In genomic region chr17:43531082-43531378, GRCh38 we compare ENCODE assay signal across 13 cellular contexts. TPM values are rescaled to one million over a fixed set of nuclear protein-coding genes. Genes with fewer than 3 reads are reported as not detected.
DNase-seq lines count a peak whose midpoint lies in the region; ATAC-seq and TF ChIP-seq lines count a peak whose summit lies in the region.
"Had no signal": no experiment of that assay in that cellular context is flagged by ENCODE, and none has a peak within 500 bp of the region (broad histone marks: within the 10 kb centered on the region; RNA-seq: fewer than 3 reads in every experiment).

No MANE protein-coding gene starts in this region.

- no peak overlapping the region for H2AFZ ChIP-seq in smooth muscle cell (ENCODE audit: low read depth)

- in situ Hi-C loops in brain microvascular endothelial cell (cut with HindIII; ENCODE audit: low pct_ligation_motif_present, low sequenced_read_pairs), result no loop called here

- intact Hi-C loops in breast epithelium (cut with DNase I; ENCODE audit: low total_unique reads), result no loop called here
- intact Hi-C loops in MCF 10A (cut with micrococcal nuclease), result no loop called here

- H3K27me3 ChIP-seq in breast epithelium, result no peaks in the 10 kb centered on the region
- no peaks in the 10 kb centered on the region for H3K27me3 ChIP-seq in brain microvascular endothelial cell (replicated peaks)
- no peaks in the 10 kb centered on the region for H3K27me3 ChIP-seq in mesendoderm (ENCODE audit: insufficient read depth, low read length, poor library complexity)
- H3K27me3 ChIP-seq in smooth muscle cell (ENCODE audit: low read depth), result no peaks in the 10 kb centered on the region
- H3K27me3 ChIP-seq: suprapubic skin had no signal

- H3K79me2 ChIP-seq in mesendoderm (ENCODE audit: control insufficient read depth, insufficient read depth, low read length) (no peaks in the 10 kb centered on the region), smooth muscle cell (ENCODE audit: low read depth) (no peaks in the 10 kb centered on the region)

- peak overlapping the region; percentile 20 for H3K18ac ChIP-seq in mesendoderm (ENCODE audit: low read length)

- no peak overlapping the region for H3K4me3 Mint-ChIP-seq in MCF 10A (ENCODE audit: unreplicated experiment)
- H3K4me3 Mint-ChIP-seq: activated naive CD8-positive, alpha-beta T cell treated with anti-CD3 and anti-CD28 coated beads for 36 hours; dendritic cell treated with granulocyte-macrophage colony-stimulating factor and Interleukin-4, amounts not matched to agents 40 ng/mL and 50 ng/mL, for 4 days had no signal

- TF ChIP-seq CTCF in breast epithelium (IDR thresholded peaks at IDR 0.05) (no peak), MCF 10A (IDR thresholded peaks at IDR 0.05; ENCODE audit: unreplicated experiment) (no peak), brain microvascular endothelial cell (IDR thresholded peaks at IDR 0.05; ENCODE audit: low read depth, low read length, missing control alignments) (no peak), smooth muscle cell (IDR thresholded peaks at IDR 0.05; ENCODE audit: borderline replicate concordance, insufficient read depth, poor library complexity, severe bottlenecking) (no peak)

- no TSS peak for BruUV-seq in MCF 10A (replicated peaks; lab: Mats Ljungman, UMichigan)

- H2BK15ac ChIP-seq in mesendoderm (replicated peaks; ENCODE audit: low read depth), result no peak overlapping the region

- ATAC-seq in HG03378 (IDR thresholded peaks at IDR 0.05; ENCODE audit: unreplicated experiment), result no peak

- H3K4me3 ChIP-seq in breast epithelium (peak overlapping the region in 2 of 3 donors; percentile 25 to 41), brain microvascular endothelial cell (ENCODE audit: low read depth, low read length) (no peak overlapping the region), mesendoderm (ENCODE audit: low read length) (no peak overlapping the region), smooth muscle cell (no peak overlapping the region)
- H3K4me3 ChIP-seq: A549 had no signal

- H3K9ac ChIP-seq in mesendoderm (ENCODE audit: low read length), result peak overlapping the region; percentile 55
- H3K9ac ChIP-seq in smooth muscle cell (ENCODE audit: low read depth), result peak overlapping the region; percentile 53

- H3K23ac ChIP-seq in mesendoderm (ENCODE audit: low read length), result no peak overlapping the region

- H3F3A ChIP-seq in smooth muscle cell (ENCODE audit: low read depth), result peaks cover 3% of the 10 kb centered on the region

- POLR2A ChIA-PET in MCF 10A (lab: Yijun Ruan, JAX), result interaction anchor here (0.7 to 1.5 kb wide), 3 partner anchors 10 to 14 kb away, joined by 3 to 5 read pairs (median 4); no protein-coding TSS in a partner anchor

- no peaks in the 10 kb centered on the region for H3K36me3 ChIP-seq in breast epithelium
- H3K36me3 ChIP-seq in brain microvascular endothelial cell (replicated peaks), result peaks cover 9% of the 10 kb centered on the region
- H3K36me3 ChIP-seq in mesendoderm (ENCODE audit: control insufficient read depth, insufficient read depth, low read length), result peaks cover 5% of the 10 kb centered on the region
- peaks cover 3% of the 10 kb centered on the region for H3K36me3 ChIP-seq in smooth muscle cell (ENCODE audit: low read depth)

- DNase-seq in breast epithelium (ENCODE audit: low spot score in 2 of 2) (no peak), MCF 10A (ENCODE audit: unreplicated experiment) (no peak), brain microvascular endothelial cell (no peak), mesendoderm (no peak), smooth muscle cell (lab: John Stamatoyannopoulos, UW; ENCODE audit: unreplicated experiment) (no peak), retina (no peak), hypothalamus (lab: John Stamatoyannopoulos, UW) (no peak)
- DNase-seq: activated naive CD8-positive, alpha-beta T cell treated with anti-CD3 and anti-CD28 coated beads for 36 hours; stimulated activated CD4-positive, alpha-beta T cell treated with anti-CD3 and anti-CD28 coated beads, Interleukin-12 subunit alpha, Interleukin-12 subunit beta, amount 100 ng/mL, for 4 hours had no signal

- peaks cover 0 to 5% of the 10 kb centered on the region in 2 donors for H3K4me1 ChIP-seq in breast epithelium
- peaks cover 25% of the 10 kb centered on the region for H3K4me1 ChIP-seq in mesendoderm (ENCODE audit: control insufficient read depth, low read depth, low read length)
- H3K4me1 ChIP-seq in smooth muscle cell (ENCODE audit: low read depth), result peaks cover 18% of the 10 kb centered on the region

- TF ChIP-seq POLR2A in breast epithelium (IDR thresholded peaks at IDR 0.05), result no peak

- no peaks in the 10 kb centered on the region for H3K9me3 Mint-ChIP-seq in MCF 10A (ENCODE audit: unreplicated experiment)
- H3K9me3 Mint-ChIP-seq: activated naive CD8-positive, alpha-beta T cell treated with anti-CD3 and anti-CD28 coated beads for 36 hours; dendritic cell treated with granulocyte-macrophage colony-stimulating factor and Interleukin-4, amounts not matched to agents 40 ng/mL and 50 ng/mL, for 4 days had no signal

- peaks cover 2% of the 10 kb centered on the region for H3K79me1 ChIP-seq in mesendoderm (ENCODE audit: low read length)

- no peaks in the 10 kb centered on the region for H3K9me3 ChIP-seq in breast epithelium
- H3K9me3 ChIP-seq in smooth muscle cell (replicated peaks; ENCODE audit: low read depth), result no peaks in the 10 kb centered on the region
- H3K9me3 ChIP-seq: A549, suprapubic skin had no signal

- H4K20me1 ChIP-seq in smooth muscle cell (ENCODE audit: low read depth), result no peaks in the 10 kb centered on the region

- H3K4me2 ChIP-seq in mesendoderm (ENCODE audit: low read length) (no peak overlapping the region), smooth muscle cell (peak overlapping the region; percentile 74)

- peaks cover 4% of the 10 kb centered on the region for H3K4me1 Mint-ChIP-seq in MCF 10A (ENCODE audit: insufficient read depth, unreplicated experiment)

- no peak overlapping the region for H4K5ac ChIP-seq in mesendoderm (ENCODE audit: low read length)

- WGBS in mesendoderm (ENCODE audit: extremely low coverage, insufficient coverage, low lambda C conversion rate), result no CpG with 5 or more reads among the region's 3 CpGs
- 19% methylated on average over 3 of the region's 3 CpGs for WGBS in smooth muscle cell (ENCODE audit: low lambda C conversion rate)

- H4K8ac ChIP-seq in mesendoderm (ENCODE audit: low read depth, low read length), result no peak overlapping the region

- peaks cover 22% of the 10 kb centered on the region for H3K36me3 Mint-ChIP-seq in MCF 10A (ENCODE audit: insufficient read depth, unreplicated experiment)
- H3K36me3 Mint-ChIP-seq: activated naive CD8-positive, alpha-beta T cell treated with anti-CD3 and anti-CD28 coated beads for 36 hours had no signal

- no peak overlapping the region for H3K27ac Mint-ChIP-seq in MCF 10A (ENCODE audit: low read depth, unreplicated experiment)
- H3K27ac Mint-ChIP-seq: activated naive CD8-positive, alpha-beta T cell treated with anti-CD3 and anti-CD28 coated beads for 36 hours had no signal

- peak overlapping the region; percentile 63 for H3K4ac ChIP-seq in mesendoderm (ENCODE audit: low read depth, low read length)

- peak overlapping the region; percentile 29 for H2BK120ac ChIP-seq in mesendoderm (ENCODE audit: low read depth, low read length)

- peak overlapping the region; percentile 79 for H2BK5ac ChIP-seq in mesendoderm (ENCODE audit: low read length)

- H3K27ac ChIP-seq in breast epithelium (peak overlapping the region; percentile 64 to 68), brain microvascular endothelial cell (peak overlapping the region; percentile 45), mesendoderm (ENCODE audit: low read depth, low read length) (peak overlapping the region; percentile 80), smooth muscle cell (ENCODE audit: low read depth) (peak overlapping the region; percentile 87)
- H3K27ac ChIP-seq: suprapubic skin had no signal

- peak overlapping the region; percentile 87 for H3K56ac ChIP-seq in mesendoderm (ENCODE audit: low read length)

- CTCF ChIA-PET in MCF 10A (lab: Yijun Ruan, JAX), result interaction anchor here (0.7 kb wide), 1 partner anchor 236 kb away, joined by 4 read pairs; no protein-coding TSS in a partner anchor

- no peaks in the 10 kb centered on the region for H3K27me3 Mint-ChIP-seq in MCF 10A (ENCODE audit: insufficient read depth, unreplicated experiment)
- H3K27me3 Mint-ChIP-seq: activated naive CD8-positive, alpha-beta T cell treated with anti-CD3 and anti-CD28 coated beads for 36 hours; dendritic cell treated with granulocyte-macrophage colony-stimulating factor and Interleukin-4, amounts not matched to agents 40 ng/mL and 50 ng/mL, for 4 days had no signal

- no peak overlapping the region for H2AK5ac ChIP-seq in mesendoderm (ENCODE audit: low read length)

RNA-seq across cellular contexts. Expression of gene ETV4, which starts 15.1 kb away (rescaled TPM):
- total RNA-seq in breast epithelium (1 to 10 TPM in 2 of 3 donors, not detected in 1; 2.0 to 2.9 TPM), MCF 10A (2022) (23.5 and 31.6 TPM in 2 replicates), smooth muscle cell (14.2 and 21.7 TPM in 2 replicates)
- polyA plus RNA-seq in mesendoderm (2013, experiment 1 of 2), result 116 TPM
- 119 TPM for polyA plus RNA-seq in mesendoderm (2013, experiment 2 of 2)
- 32.9 and 33.5 TPM in 2 replicates for polyA plus RNA-seq in smooth muscle cell

RNA-seq across cellular contexts. Expression of gene DHX8, which starts 47.3 kb away (rescaled TPM):
- total RNA-seq in breast epithelium (10 to 100 TPM; 32.5 to 44.1 (median 42.0) TPM), MCF 10A (2022) (56.9 and 62.1 TPM in 2 replicates), smooth muscle cell (24.4 and 36.9 TPM in 2 replicates)
- 39.5 TPM for polyA plus RNA-seq in mesendoderm (2013, experiment 1 of 2)
- 40.3 TPM for polyA plus RNA-seq in mesendoderm (2013, experiment 2 of 2)
- polyA plus RNA-seq in smooth muscle cell, result 24.4 and 27.5 TPM in 2 replicates

Comparison
In these comparisons a context has a peak if more than half of its experiments do, and no peak if none do; other contexts are left out.
1. H3K4me3 ChIP-seq: peak in breast epithelium (2 of 3); none in brain microvascular endothelial cell (single experiment), mesendoderm (single experiment) and smooth muscle cell (single experiment).
2. Peak in every context shown above with its lines, with median percentiles within 50 percentile points of each other: H3K27ac ChIP-seq.